ENCODE assay signal across 20 cellular contexts in the genomic region with DNA sequence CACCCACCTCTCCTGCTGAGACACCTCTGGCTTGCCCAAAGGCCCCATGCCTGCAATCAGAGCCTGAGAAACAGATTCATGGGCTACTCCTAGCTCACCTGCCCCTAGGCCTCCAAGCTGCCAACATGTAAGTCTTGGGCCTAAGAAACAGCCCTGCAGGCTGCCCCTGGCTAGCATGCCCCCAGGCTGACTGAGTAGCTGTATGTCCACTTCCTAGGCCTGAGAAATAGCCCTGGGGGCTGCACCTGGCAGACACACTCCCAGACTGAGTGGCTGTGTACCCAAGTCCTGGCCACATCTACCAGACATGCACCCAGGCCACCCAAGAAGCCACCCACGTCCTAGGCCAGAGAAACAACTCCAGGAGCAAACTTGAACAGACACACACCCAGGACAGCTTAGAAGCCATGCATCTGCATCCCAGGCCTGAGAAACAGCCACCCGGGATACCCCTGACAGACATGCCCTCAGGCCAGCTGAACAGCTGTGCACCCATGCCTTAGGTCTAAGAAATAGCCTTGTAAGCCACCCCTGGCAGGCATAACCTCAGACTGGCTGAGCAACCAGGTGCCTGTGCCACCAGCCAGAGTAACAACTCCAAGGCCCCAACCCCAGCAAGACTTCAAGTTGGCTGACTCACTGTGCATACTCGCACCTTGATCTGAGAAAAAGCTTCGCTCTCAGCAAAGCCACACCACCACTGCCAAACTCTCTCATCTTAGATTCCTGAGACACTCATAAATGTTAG. TPM values are rescaled to one million over a fixed set of nuclear protein-coding genes. Genes with fewer than 3 reads are reported as not detected.
"Had no signal": no experiment of that assay in that cellular context is flagged by ENCODE, and none has a peak within 500 bp of the region (broad histone marks: within the 10 kb centered on the region; RNA-seq: fewer than 3 reads in every experiment).

No MANE protein-coding gene starts in this region.

- H3K27me3 ChIP-seq: MG63 had no signal

- FAIRE-seq: RCC 7860 had no signal

- DNase-seq: Karpas-422, KG1, MG63, NCI-H1092, NCI-H1105 treated with DMSO at 0.1 percent for 48 hours, NCI-H1436, NCI-H187, NCI-H2029, NCI-H2081 treated with DMSO at 0.1 percent for 48 hours, NCI-H2171, NCI-H226, NCI-H446, NCI-H510A, NCI-H524 treated with DMSO at 0.1 percent for 48 hours, NCI-H69, NCI-H774, SHP77 had no signal

- ATAC-seq: SK-N-SH treated with all-trans-retinoic acid at 6 μM for 48 hours had no signal

- H3K4me3 ChIP-seq: MG63 had no signal

- H3K36me3 ChIP-seq: MG63 had no signal

RNA-seq across cellular contexts. Expression of gene NRG4, which starts 12.0 kb away (rescaled TPM):
- total RNA-seq: HT-29 had no signal

RNA-seq across cellular contexts. Expression of gene TMEM266, which starts 35.6 kb away (rescaled TPM):
- total RNA-seq: HT-29 had no signal
